ENCODE assay signal across 20 cellular contexts in genomic region chr6:23091795-23092194, GRCh38.
"Had no signal": no experiment of that assay in that cellular context is flagged by ENCODE, and none has a peak within 500 bp of the region (broad histone marks: within the 10 kb centered on the region; RNA-seq: fewer than 3 reads in every experiment).

No MANE protein-coding gene starts in this region.

- DNase-seq: activated CD4-positive, alpha-beta memory T cell treated with anti-CD3 and anti-CD28 coated beads for 36 hours; activated CD4-positive, alpha-beta T cell treated with anti-CD3 and anti-CD28 coated beads for 36 hours; activated gamma-delta T cell; activated T-cell treated with anti-CD3 and anti-CD28 coated beads, Interleukin-2, amount 50 U/mL, for 48 hours; amygdala; body of pancreas; effector memory CD4-positive, alpha-beta T cell; hippocampal formation; kidney; left ventricle myocardium inferior; mucosa of descending colon; naive thymus-derived CD4-positive, alpha-beta T cell; sigmoid colon; stimulated activated CD4-positive, alpha-beta T cell treated with anti-CD3 and anti-CD28 coated beads, Interleukin-12 subunit alpha, Interleukin-12 subunit beta, amount 100 ng/mL, for 4 hours; stimulated activated CD4-positive, alpha-beta T cell treated with anti-CD3 and anti-CD28 coated beads, Interleukin-2, amount 100 ng/mL, for 24 hours; T-helper 17 cell; thyroid gland had no signal

- H3K4me1 Mint-ChIP-seq: activated CD4-positive, alpha-beta T cell treated with anti-CD3 and anti-CD28 coated beads for 36 hours; central memory CD8-positive, alpha-beta T cell; naive thymus-derived CD4-positive, alpha-beta T cell; T-helper 17 cell had no signal

- H3K36me3 ChIP-seq: left ventricle myocardium inferior, sigmoid colon, thyroid gland had no signal

- H3K9ac ChIP-seq: parathyroid adenoma had no signal

- H3K27ac ChIP-seq: body of pancreas, left ventricle myocardium inferior, parathyroid adenoma, sigmoid colon, thyroid gland had no signal

- H3K36me3 Mint-ChIP-seq: activated CD4-positive, alpha-beta memory T cell treated with anti-CD3 and anti-CD28 coated beads for 36 hours; naive thymus-derived CD4-positive, alpha-beta T cell had no signal

- H3K79me2 ChIP-seq: parathyroid adenoma had no signal

- H3K9me3 ChIP-seq: body of pancreas, sigmoid colon, thyroid gland had no signal

- H3K27me3 ChIP-seq: body of pancreas, sigmoid colon, thyroid gland had no signal

- H3K4me1 ChIP-seq: body of pancreas, left ventricle myocardium inferior, parathyroid adenoma, sigmoid colon, thyroid gland had no signal

- ATAC-seq: activated CD4-positive, alpha-beta T cell treated with anti-CD3 and anti-CD28 coated beads for 36 hours; activated naive CD4-positive, alpha-beta T cell treated with anti-CD3 and anti-CD28 coated beads, Interleukin-2, amount 50 U/mL, for 72 hours; body of pancreas; mucosa of descending colon; naive thymus-derived CD4-positive, alpha-beta T cell; T-helper 17 cell had no signal

- H3K4me3 Mint-ChIP-seq: activated CD4-positive, alpha-beta memory T cell treated with anti-CD3 and anti-CD28 coated beads for 36 hours; activated CD4-positive, alpha-beta T cell treated with anti-CD3 and anti-CD28 coated beads for 36 hours; central memory CD8-positive, alpha-beta T cell; T-helper 17 cell had no signal

- H2AFZ ChIP-seq: parathyroid adenoma had no signal

- H3K27me3 Mint-ChIP-seq: activated CD4-positive, alpha-beta memory T cell treated with anti-CD3 and anti-CD28 coated beads for 36 hours; activated CD4-positive, alpha-beta T cell treated with anti-CD3 and anti-CD28 coated beads for 36 hours; central memory CD8-positive, alpha-beta T cell; T-helper 17 cell had no signal

- H3K4me3 ChIP-seq: body of pancreas, left ventricle myocardium inferior, mucosa of descending colon, sigmoid colon, thyroid gland had no signal
